9 cellular contexts compared by ENCODE assay signal in genomic region chr4:184473265-184473514, GRCh38. TPM values are rescaled to one million over a fixed set of nuclear protein-coding genes. Genes with fewer than 3 reads are reported as not detected.
DNase-seq lines count a peak whose midpoint lies in the region; ATAC-seq and TF ChIP-seq lines count a peak whose summit lies in the region.
"Had no signal": no experiment of that assay in that cellular context is flagged by ENCODE, and none has a peak within 500 bp of the region (broad histone marks: within the 10 kb centered on the region; RNA-seq: fewer than 3 reads in every experiment).

No MANE protein-coding gene starts in this region.

- no peaks in the 10 kb centered on the region for H3K27me3 Mint-ChIP-seq in progenitor cell of endocrine pancreas
- H3K27me3 Mint-ChIP-seq: activated naive CD8-positive, alpha-beta T cell treated with anti-CD3 and anti-CD28 coated beads, Interleukin-2, amount 10 ng/mL, durations not matched to agents 7 days and 5 days had no signal

- H3K4me3 Mint-ChIP-seq in progenitor cell of endocrine pancreas (ENCODE audit: low read depth): peak overlapping the region; percentile 35

- H3K4me1 Mint-ChIP-seq in progenitor cell of endocrine pancreas (ENCODE audit: low read depth): peaks cover 28% of the 10 kb centered on the region

- no peak overlapping the region for H3K27ac Mint-ChIP-seq in progenitor cell of endocrine pancreas

- H3K36me3 ChIP-seq in HUES64 (ENCODE audit: insufficient read depth, low read length): no peaks in the 10 kb centered on the region

- TF ChIP-seq POLR2A in GM18505 (IDR thresholded peaks at IDR 0.05; ENCODE audit: borderline replicate concordance, extremely low read depth, insufficient read depth, insufficient read length): no peak

- H3K27ac ChIP-seq in HUES64 (ENCODE audit: low read depth, low read length): no peak overlapping the region; the same call in 1 of the 2 replicates

- H3K9ac ChIP-seq in HUES64 (ENCODE audit: low read depth, low read length): peak overlapping the region; percentile 77

- TF ChIP-seq CTCF in epithelial cell of esophagus (IDR thresholded peaks at IDR 0.05; ENCODE audit: insufficient read depth, low read depth, low read length, missing control alignments) (no peak), progenitor cell of endocrine pancreas (IDR thresholded peaks at IDR 0.05; ENCODE audit: unreplicated experiment) (no peak)

- no peaks in the 10 kb centered on the region for H3K27me3 ChIP-seq in HUES64 (ENCODE audit: insufficient read depth, low read length)

- H3K9me3 ChIP-seq in HUES64 (ENCODE audit: insufficient read depth, low read depth, low read length): no peaks in the 10 kb centered on the region

- under 1% methylated on average over 37 of the region's 37 CpGs for WGBS in HUES64

- ATAC-seq in GM18505 (IDR thresholded peaks at IDR 0.05; ENCODE audit: unreplicated experiment) (peak; percentile 16), HG02840 (IDR thresholded peaks at IDR 0.05; ENCODE audit: low FRiP score, unreplicated experiment) (no peak)

- no peaks in the 10 kb centered on the region for H3K36me3 Mint-ChIP-seq in progenitor cell of endocrine pancreas (ENCODE audit: insufficient read depth)

- H3K9me3 Mint-ChIP-seq in progenitor cell of endocrine pancreas (ENCODE audit: low read depth): no peaks in the 10 kb centered on the region
- H3K9me3 Mint-ChIP-seq: activated naive CD8-positive, alpha-beta T cell treated with anti-CD3 and anti-CD28 coated beads, Interleukin-2, amount 10 ng/mL, durations not matched to agents 7 days and 5 days had no signal

- no peak for DNase-seq in epithelial cell of esophagus (ENCODE audit: low read depth)
- no peak for DNase-seq in progenitor cell of endocrine pancreas (ENCODE audit: low spot score, unreplicated experiment)
- no peak for DNase-seq in effector CD4-positive, alpha-beta T cell
- no peak for DNase-seq in OCI-M1 (lab: John Stamatoyannopoulos, UW)
- no peak for DNase-seq in cerebellar nuclear complex (lab: John Stamatoyannopoulos, UW)

- peak overlapping the region; percentile 73 for H3K4me3 ChIP-seq in HUES64 (ENCODE audit: low read length)
- H3K4me3 ChIP-seq in epithelial cell of esophagus (ENCODE audit: low read length): peak overlapping the region; percentile 64

- peaks cover 7% of the 10 kb centered on the region for H3K4me1 ChIP-seq in HUES64 (ENCODE audit: insufficient read depth, low read length)

RNA-seq across cellular contexts. Expression of gene IRF2, which starts 1.2 kb away (rescaled TPM):
- polyA plus RNA-seq in HUES64 (2013, experiment 1 of 2): 6.4 TPM
- 6.5 TPM for polyA plus RNA-seq in HUES64 (2013, experiment 2 of 2)
- total RNA-seq in progenitor cell of endocrine pancreas: 14.3 and 19.1 TPM in 2 replicates
